Comparison of ENCODE assay signal across 8 cellular contexts in the genomic region with DNA sequence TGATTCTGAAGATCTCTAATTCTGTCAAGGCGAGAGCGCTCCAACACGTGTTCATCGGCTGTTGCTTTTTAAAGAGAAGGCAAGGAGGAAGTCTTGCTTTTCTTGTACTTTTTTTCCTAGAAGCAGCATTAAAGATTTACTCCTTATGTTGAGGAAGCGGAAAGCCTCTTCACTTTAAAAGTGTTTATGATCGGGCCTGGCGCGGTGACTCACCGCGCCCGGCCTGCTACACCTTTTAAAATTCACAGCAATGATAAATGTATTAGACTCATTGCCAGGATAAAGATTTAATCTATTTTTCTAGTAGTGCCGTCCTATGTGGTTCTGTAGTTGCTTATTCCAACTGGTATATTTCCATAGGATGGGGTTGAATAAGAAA.
DNase-seq lines count a peak whose midpoint lies in the region; ATAC-seq and TF ChIP-seq lines count a peak whose summit lies in the region.

No MANE protein-coding gene starts in this region.

- peak overlapping the region; percentile 61 to 88 for H3K9ac ChIP-seq in duodenal mucosa (ENCODE audit: low read depth in 1 of 2, low read length in 2 of 2)

- H3K4me1 ChIP-seq in RWPE2 (ENCODE audit: insufficient read depth, poor library complexity, severe bottlenecking) (peaks cover 11% of the 10 kb centered on the region), duodenal mucosa (ENCODE audit: control insufficient read depth in 1 of 2, insufficient read depth in 2 of 2, low read length in 2 of 2) (peaks cover 15 to 37% of the 10 kb centered on the region in 2 donors), neuron (ENCODE audit: insufficient read depth, low read length) (peaks cover 24% of the 10 kb centered on the region)

- peaks cover 33% of the 10 kb centered on the region for H3K36me3 ChIP-seq in RWPE2 (ENCODE audit: low read depth)
- H3K36me3 ChIP-seq in duodenal mucosa (ENCODE audit: control insufficient read depth in 1 of 2, insufficient read depth in 2 of 2, low read length in 2 of 2), result no peaks in the 10 kb centered on the region
- peaks cover 11% of the 10 kb centered on the region for H3K36me3 ChIP-seq in neuron (ENCODE audit: insufficient read depth, low read length)

- H3K27ac ChIP-seq in RWPE2 (ENCODE audit: poor library complexity, severe bottlenecking), result peak overlapping the region; percentile 93
- H3K27ac ChIP-seq in duodenal mucosa (ENCODE audit: low read depth, low read length), result peak overlapping the region; percentile 94

- peak overlapping the region; percentile 43 for H2AFZ ChIP-seq in neuron (ENCODE audit: low read depth, low read length)

- no peak for DNase-seq in RWPE2 (ENCODE audit: low spot score)
- DNase-seq in OCI-M1 (lab: John Stamatoyannopoulos, UW), result no peak
- DNase-seq in NCI-H510A treated with DMSO at 0.1 percent for 48 hours (lab: John Stamatoyannopoulos, UW), result no peak
- DNase-seq in stimulated activated CD4-positive, alpha-beta T cell treated with anti-CD3 and anti-CD28 coated beads, Interleukin-1b, Interleukin-23, amount 100 ng/mL, for 48 hours, result no peak

- peak; percentile 11; the same call in 1 of the 3 replicates for ATAC-seq in RWPE2 (ENCODE audit: low read depth)
- no peak for ATAC-seq in GM18868 (IDR thresholded peaks at IDR 0.05; ENCODE audit: unreplicated experiment)

- peak overlapping the region; percentile 55 for H3K4me3 ChIP-seq in GM12875 (ENCODE audit: low read depth, low read length)
- H3K4me3 ChIP-seq in RWPE2 (ENCODE audit: severe bottlenecking), result peak overlapping the region; percentile 51
- peak overlapping the region; percentile 79 to 80 for H3K4me3 ChIP-seq in duodenal mucosa (ENCODE audit: low read depth in 1 of 2, low read length in 2 of 2)
- peak overlapping the region; percentile 59 for H3K4me3 ChIP-seq in neuron (ENCODE audit: low read length)

- H3K9me3 ChIP-seq in RWPE2 (ENCODE audit: severe bottlenecking), result no peaks in the 10 kb centered on the region
- no peaks in the 10 kb centered on the region for H3K9me3 ChIP-seq in duodenal mucosa (ENCODE audit: control insufficient read depth in 1 of 2, low read length in 2 of 2)
- H3K9me3 ChIP-seq in neuron (ENCODE audit: low read length), result no peaks in the 10 kb centered on the region

- no peak for TF ChIP-seq CTCF in GM12875 (IDR thresholded peaks at IDR 0.05; ENCODE audit: borderline replicate concordance, insufficient read depth, low read depth, low read length)
- no peak for TF ChIP-seq CTCF in RWPE2 (IDR thresholded peaks at IDR 0.05; ENCODE audit: poor library complexity, severe bottlenecking)

- H3K27me3 ChIP-seq in RWPE2 (ENCODE audit: insufficient read depth, poor library complexity, severe bottlenecking), result no peaks in the 10 kb centered on the region
- H3K27me3 ChIP-seq in duodenal mucosa (ENCODE audit: control insufficient read depth in 1 of 2, insufficient read depth in 2 of 2, low read length in 2 of 2), result no peaks in the 10 kb centered on the region
- H3K27me3 ChIP-seq in neuron (ENCODE audit: insufficient read depth, low read length), result no peaks in the 10 kb centered on the region
